ENCODE assay signal across 8 cellular contexts in the genomic region with DNA sequence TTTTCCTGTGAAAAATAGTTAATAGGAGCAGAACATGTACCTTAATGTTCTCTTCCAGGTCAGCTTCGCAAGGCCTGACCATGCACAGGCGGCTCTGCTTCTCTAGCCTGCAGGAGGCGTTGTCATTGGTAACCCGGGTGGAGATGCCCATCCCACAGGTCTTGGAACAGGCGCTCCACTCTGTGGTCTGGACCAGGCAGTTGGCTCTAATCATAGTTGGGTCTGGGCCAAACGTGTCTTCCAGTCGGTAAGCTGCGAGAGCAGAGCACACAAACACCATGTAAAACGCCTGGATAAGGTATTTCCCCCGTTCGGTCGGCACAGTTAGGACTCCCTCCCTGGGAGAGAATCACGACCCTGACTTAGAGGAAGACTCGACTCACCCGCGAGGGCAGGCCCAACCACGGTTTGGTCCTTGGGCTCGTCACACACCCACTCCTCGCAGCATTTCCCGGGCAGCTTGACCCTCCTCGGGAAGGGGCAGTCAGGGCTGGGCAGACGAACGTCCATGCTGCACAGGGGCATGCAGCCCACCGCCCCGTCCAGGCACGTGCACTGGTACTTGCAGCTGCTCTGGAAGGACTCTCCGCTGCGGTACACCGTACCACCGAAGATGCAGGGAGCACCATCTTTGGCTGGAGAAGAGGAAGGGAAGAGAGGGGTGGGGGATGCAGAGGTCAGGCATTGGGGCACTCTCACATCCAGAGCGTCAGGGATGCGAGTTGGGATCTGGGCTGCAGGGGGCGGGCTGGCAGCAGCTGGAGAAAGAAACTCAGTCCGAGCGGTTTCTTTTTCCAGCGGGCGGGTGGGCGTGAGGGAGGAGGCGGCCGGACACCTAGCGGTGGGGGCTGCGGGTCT. TPM values are rescaled to one million over a fixed set of nuclear protein-coding genes. Genes with fewer than 3 reads are reported as not detected.
DNase-seq lines count a peak whose midpoint lies in the region; ATAC-seq and FAIRE-seq lines count a peak whose summit lies in the region.

No MANE protein-coding gene starts in this region.

- H3K9ac ChIP-seq in SK-N-MC (ENCODE audit: insufficient read length), result no peak overlapping the region

- ATAC-seq in left colon (peak; percentile 74), HG03159 (IDR thresholded peaks at IDR 0.05; ENCODE audit: unreplicated experiment) (no peak)

- in situ Hi-C loops in G401 (cut with HindIII; ENCODE audit: low sequenced_read_pairs), result no loop called here

- DNase-seq in G401 (ENCODE audit: low spot score), result peak; percentile 37
- DNase-seq in HTR-8/SVneo (ENCODE audit: insufficient read length, low spot score), result no peak
- no peak for DNase-seq in SK-N-MC (ENCODE audit: low read depth, low spot score)
- peak; percentile 77 for DNase-seq in dermis blood vessel endothelial cell
- DNase-seq in left colon, result peak; percentile 84 to 88
- DNase-seq in stimulated activated CD4-positive, alpha-beta T cell treated with anti-CD3 and anti-CD28 coated beads, Interleukin-4, amount 100 ng/mL, for 1 hour, result peak; percentile 14
- no peak for DNase-seq in NCI-H128 (lab: John Stamatoyannopoulos, UW; ENCODE audit: unreplicated experiment)

- H3K36me3 ChIP-seq in SK-N-MC (ENCODE audit: insufficient read depth, low read length), result 0 out of 2 replicates have a peak, but pooled peaks cover 2% of the 10 kb centered on the region

- peak; percentile 70 for FAIRE-seq in HTR-8/SVneo (lab: Jason Lieb, UNC)

- H3K4me3 ChIP-seq in SK-N-MC, result peak overlapping the region; percentile 85

- no peak overlapping the region for H3K27ac ChIP-seq in SK-N-MC

- no peaks in the 10 kb centered on the region for H3K9me3 ChIP-seq in SK-N-MC (ENCODE audit: low read depth, low read length)

- intact Hi-C loops in left colon (cut with DNase I, micrococcal nuclease), result no loop called here

RNA-seq across cellular contexts. Expression of gene CCN2, which starts 1.0 kb away (rescaled TPM):
- 40.3 and 42.9 TPM in 2 replicates for total RNA-seq in G401 (2014; rRNA removed; shearing (Covaris generic))
- total RNA-seq in dermis blood vessel endothelial cell, result 773 and 867 TPM in 2 replicates
- total RNA-seq in left colon, result 10 to 100 TPM; 34.4 to 37.8 TPM

Comparison
In these comparisons a context has a peak if more than half of its experiments do, and no peak if none do; other contexts are left out.
1. DNase-seq: peak in G401 (single experiment), dermis blood vessel endothelial cell (single experiment), left colon (2 of 2) and stimulated activated CD4-positive, alpha-beta T cell treated with anti-CD3 and anti-CD28 coated beads, Interleukin-4, amount 100 ng/mL, for 1 hour (single experiment); none in HTR-8/SVneo (single experiment), SK-N-MC (single experiment) and NCI-H128 (single experiment).
2. RNA of gene CCN2, which starts 1.0 kb away (total RNA-seq): 773 to 867 TPM in dermis blood vessel endothelial cell; 40.3 to 42.9 TPM in G401 and 34.4 to 37.8 TPM in left colon; every median in the first group is over 10 times any median in the second.